Comparison of ENCODE assay signal across 15 cellular contexts in the genomic region with DNA sequence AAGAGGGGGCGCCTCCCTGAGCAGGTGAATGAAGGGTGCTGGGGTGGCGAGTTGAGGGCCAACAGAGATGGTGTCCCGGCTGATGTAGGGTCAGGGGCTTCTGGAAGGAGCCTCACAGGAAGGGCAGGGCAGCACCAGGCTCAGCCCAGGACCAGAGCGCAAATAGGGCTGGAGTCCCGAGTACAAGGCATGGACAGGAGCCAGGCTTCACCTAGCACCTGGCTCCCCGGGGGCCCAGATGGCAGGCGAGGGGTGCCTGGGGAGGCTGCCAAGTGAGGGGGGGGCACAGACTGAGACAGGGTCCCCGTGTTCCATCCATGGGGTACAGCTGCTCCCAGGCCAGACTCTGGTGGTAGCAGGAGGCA.
"Had no signal": no experiment of that assay in that cellular context is flagged by ENCODE, and none has a peak within 500 bp of the region (broad histone marks: within the 10 kb centered on the region; RNA-seq: fewer than 3 reads in every experiment).

No MANE protein-coding gene starts in this region.

- H3K9me3 ChIP-seq: tibial nerve, vagina had no signal

- H3K4me3 ChIP-seq: cardiac muscle cell, tibial nerve, vagina had no signal

- DNase-seq: activated CD4-positive, alpha-beta T cell treated with anti-CD3 and anti-CD28 coated beads, Interleukin-2, amount 10 ng/mL, durations not matched to agents 24 days and 14 days; activated CD4-positive, CD25-positive, alpha-beta regulatory T cell; activated CD8-positive, alpha-beta T cell treated with anti-CD3 and anti-CD28 coated beads for 36 hours; foreskin fibroblast; naive thymus-derived CD8-positive, alpha-beta T cell; stimulated activated CD4-positive, alpha-beta T cell treated with anti-CD3 and anti-CD28 coated beads, Interleukin-2, amount 100 ng/mL, for 24 hours; stimulated activated naive CD8-positive, alpha-beta T cell treated with anti-CD3 and anti-CD28 coated beads, Interleukin-15, Interleukin-2, amounts not matched to agents 100 U/mL and 50 U/mL, for 24 hours; T-cell had no signal

- H3K27me3 ChIP-seq: tibial nerve, vagina had no signal

- H3K27ac ChIP-seq: cardiac muscle cell, dorsolateral prefrontal cortex, epithelial cell of prostate, tibial nerve, vagina had no signal

- FAIRE-seq: keratinocyte had no signal

- H3K4me1 ChIP-seq: vagina had no signal

- H3K36me3 ChIP-seq: cardiac muscle cell, tibial nerve, vagina had no signal

- ATAC-seq: activated CD8-positive, alpha-beta T cell treated with anti-CD3 and anti-CD28 coated beads for 36 hours; naive thymus-derived CD8-positive, alpha-beta T cell; SK-N-SH treated with all-trans-retinoic acid at 6 μM for 48 hours; stimulated activated naive CD8-positive, alpha-beta T cell treated with anti-CD3 and anti-CD28 coated beads, Interleukin-15, Interleukin-2, amounts not matched to agents 100 U/mL and 50 U/mL, for 24 hours; T-cell had no signal
